Comparison of ENCODE assay signal across 1 cellular context in genomic region chr16:89822188-89823086, GRCh38.
TF ChIP-seq lines count a peak whose summit lies in the region.

No MANE protein-coding gene starts in this region.

TF ChIP-seq in GM23338, 12 proteins besides CTCF, POLR2A, EP300 and RAD21:
- TF ChIP-seq ZNF462 (CRISPR knock-in tag; IDR thresholded peaks at IDR 0.05) (no peak), ETS1 (IDR thresholded peaks at IDR 0.05) (no peak), REST (IDR thresholded peaks at IDR 0.05; ENCODE audit: unreplicated experiment) (no peak), STAT1 (IDR thresholded peaks at IDR 0.05; ENCODE audit: unreplicated experiment) (no peak)
